ENCODE assay signal across 9 cellular contexts in genomic region chr1:32334274-32334861, GRCh38. TPM values are rescaled to one million over a fixed set of nuclear protein-coding genes. Genes with fewer than 3 reads are reported as not detected.
DNase-seq lines count a peak whose midpoint lies in the region; ATAC-seq and TF ChIP-seq lines count a peak whose summit lies in the region.
"Had no signal": no experiment of that assay in that cellular context is flagged by ENCODE, and none has a peak within 500 bp of the region (broad histone marks: within the 10 kb centered on the region; RNA-seq: fewer than 3 reads in every experiment).

No MANE protein-coding gene starts in this region.

- 27 to 45% (median 34%) methylated on average over 9 of the region's 9 CpGs for WGBS in spleen, 5 donors

- H3K9me3 ChIP-seq in SK-N-MC (ENCODE audit: low read depth, low read length) (no peaks in the 10 kb centered on the region), spleen (no peaks in the 10 kb centered on the region)

- H3K4me3 ChIP-seq in SK-N-MC (peak overlapping the region; percentile 83), fibroblast of villous mesenchyme (ENCODE audit: low read depth, low read length) (peak overlapping the region; percentile 72), spleen (peak overlapping the region; percentile 54 to 87 (median 71))

- peak overlapping the region; percentile 95 for H3K9ac ChIP-seq in SK-N-MC (ENCODE audit: insufficient read length)

- H3K27ac ChIP-seq in SK-N-MC: peak overlapping the region; percentile 84
- peak overlapping the region in 6 of 8 donors; percentile 26 to 91 (median 88) for H3K27ac ChIP-seq in spleen

- no peak for TF ChIP-seq POLR2A in spleen (IDR thresholded peaks at IDR 0.05)

- intact Hi-C loops in spleen (cut with DNase I; ENCODE audit: low total_unique reads): no loop called here

- DNase-seq in NCI-H146 (lab: John Stamatoyannopoulos, UW): peak; percentile 15
- DNase-seq in NCI-H146 treated with DMSO at 0.1 percent for 48 hours (lab: John Stamatoyannopoulos, UW; ENCODE audit: unreplicated experiment): no peak
- DNase-seq in SK-N-MC (ENCODE audit: low read depth, low spot score): no peak
- no peak for DNase-seq in fibroblast of villous mesenchyme (ENCODE audit: low read depth)
- peak; percentile 80 for DNase-seq in spleen
- DNase-seq in occipital lobe (lab: John Stamatoyannopoulos, UW): no peak
- DNase-seq: NCI-H446 treated with DMSO at 0.1 percent for 48 hours had no signal

- ATAC-seq in GM19395 (IDR thresholded peaks at IDR 0.05; ENCODE audit: unreplicated experiment) (no peak), HG02571 (IDR thresholded peaks at IDR 0.05; ENCODE audit: unreplicated experiment) (no peak)

- H3K27me3 ChIP-seq in spleen (replicated peaks in 1 of 7): peaks cover 0 to 4% (median 0%) of the 10 kb centered on the region in 7 donors

- H3K4me1 ChIP-seq in spleen: peaks cover 37 to 72% (median 56%) of the 10 kb centered on the region in 6 donors

- H3K36me3 ChIP-seq in SK-N-MC (ENCODE audit: insufficient read depth, low read length) (peaks cover 57% of the 10 kb centered on the region), spleen (peaks cover 0 to 52% (median 39%) of the 10 kb centered on the region in 6 donors)

- TF ChIP-seq CTCF in fibroblast of villous mesenchyme (IDR thresholded peaks at IDR 0.05; ENCODE audit: insufficient read depth, low read depth, low read length) (no peak), spleen (IDR thresholded peaks at IDR 0.05 in 8 of 11, conservative IDR thresholded peaks at IDR 0.05 in 3 of 11) (no peak)

RNA-seq across cellular contexts. Expression of gene MARCKSL1, which starts 1.7 kb away (rescaled TPM):
- total RNA-seq in fibroblast of villous mesenchyme: 30.9 and 32.4 TPM in 2 replicates
- 10 to 100 TPM; 25.7 to 73.8 (median 60.0) TPM for total RNA-seq in spleen
- 100 to 1,000 TPM in 1 of 3 donors, 10 to 100 TPM in 2; 73.5 to 120 (median 88.8) TPM for polyA plus RNA-seq in spleen
- 356 TPM for total RNA-seq in occipital lobe

RNA-seq across cellular contexts. Expression of gene FAM229A, which starts 27.9 kb away (rescaled TPM):
- total RNA-seq in fibroblast of villous mesenchyme (1.3 TPM in 2 replicates), spleen (10 to 100 TPM; 10.5 to 23.5 (median 13.8) TPM), occipital lobe (1.6 TPM)
- 10 to 100 TPM; 10.8 to 27.6 (median 26.5) TPM for polyA plus RNA-seq in spleen

RNA-seq across cellular contexts. Expression of gene TSSK3, which starts 28.0 kb away (rescaled TPM):
- 0.86 and 0.97 TPM in 2 replicates for total RNA-seq in fibroblast of villous mesenchyme
- total RNA-seq in spleen: 1 to 10 TPM in 6 of 7 donors, under 1 TPM in 1; 0.60 to 6.6 (median 3.9) TPM
- 1 to 10 TPM in 1 of 3 donors, under 1 TPM in 2; 0.15 to 2.9 (median 0.27) TPM for polyA plus RNA-seq in spleen
- not detected for total RNA-seq in occipital lobe

RNA-seq across cellular contexts. Expression of gene HDAC1, which starts 42.5 kb away (rescaled TPM):
- 67.6 and 95.0 TPM in 2 replicates for total RNA-seq in fibroblast of villous mesenchyme
- total RNA-seq in spleen: 100 to 1,000 TPM in 4 of 7 donors, 10 to 100 TPM in 3; 83.0 to 116 (median 103) TPM
- polyA plus RNA-seq in spleen: 100 to 1,000 TPM in 1 of 3 donors, 10 to 100 TPM in 2; 91.0 to 108 (median 92.6) TPM
- total RNA-seq in occipital lobe: 19.8 TPM

RNA-seq across cellular contexts. Expression of gene BSDC1, which starts 59.9 kb away (rescaled TPM):
- total RNA-seq in fibroblast of villous mesenchyme (58.3 and 76.4 TPM in 2 replicates), spleen (10 to 100 TPM; 65.3 to 95.8 (median 77.0) TPM), occipital lobe (60.7 TPM)
- polyA plus RNA-seq in spleen: 10 to 100 TPM; 18.4 to 39.5 (median 20.1) TPM

Comparison
In these comparisons a context has a peak if more than half of its experiments do, and no peak if none do; other contexts are left out.
1. DNase-seq: peak in NCI-H146 (single experiment) and spleen (single experiment); none in NCI-H146 treated with DMSO at 0.1 percent for 48 hours (single experiment), SK-N-MC (single experiment), fibroblast of villous mesenchyme (single experiment) and occipital lobe (single experiment).
2. Peak in every context shown above with its lines, with median percentiles within 50 percentile points of each other: H3K4me3 ChIP-seq.